8 cellular contexts compared by ENCODE assay signal in genomic region chr1:244047739-244048565, GRCh38. TPM values are rescaled to one million over a fixed set of nuclear protein-coding genes. Genes with fewer than 3 reads are reported as not detected.
DNase-seq lines count a peak whose midpoint lies in the region; ATAC-seq and TF ChIP-seq lines count a peak whose summit lies in the region.

No MANE protein-coding gene starts in this region.

- no peaks in the 10 kb centered on the region for H3K27me3 ChIP-seq in kidney epithelial cell (ENCODE audit: control insufficient read depth, insufficient read depth, low read length)

- ATAC-seq in HG03432 (IDR thresholded peaks at IDR 0.05; ENCODE audit: unreplicated experiment): peak; percentile 80

- DNase-seq in Ammon's horn (ENCODE audit: low spot score): peak; percentile 99
- DNase-seq in NCI-H460 (ENCODE audit: extremely low read depth, low read depth): peak; percentile 99
- peak; percentile 97 for DNase-seq in activated CD4-positive, alpha-beta T cell treated with anti-CD3 and anti-CD28 coated beads for 1 hour
- DNase-seq in cerebellum (ENCODE audit: low spot score): peak; percentile 98
- DNase-seq in kidney epithelial cell (ENCODE audit: low read depth): peak; percentile 90
- peak; percentile 98 for DNase-seq in stimulated activated CD4-positive, alpha-beta T cell treated with anti-CD3 and anti-CD28 coated beads, Interleukin-15, amount 100 ng/mL, for 24 hours

- H3K36me3 ChIP-seq in kidney epithelial cell (ENCODE audit: control insufficient read depth, insufficient read depth, low read length): no peaks in the 10 kb centered on the region

- TF ChIP-seq POLR2A in GM19193 (IDR thresholded peaks at IDR 0.05; ENCODE audit: extremely low read depth, insufficient read depth, insufficient read length): peak; percentile 91

- TF ChIP-seq CTCF in kidney epithelial cell (IDR thresholded peaks at IDR 0.05; ENCODE audit: insufficient read depth, low read length, poor library complexity, severe bottlenecking): no peak

- peak overlapping the region; percentile 95 for H3K4me3 ChIP-seq in kidney epithelial cell (ENCODE audit: low read depth, low read length)

RNA-seq across cellular contexts. Expression of gene ZBTB18, which starts 3.1 kb away (rescaled TPM):
- 8.9 and 9.7 TPM in 2 replicates for total RNA-seq in NCI-H460 (2014; rRNA removed; shearing (Covaris generic))
- polyA plus RNA-seq in NCI-H460 (2014; cell fraction: nucleus; rRNA removed): 5.4 and 12.9 TPM in 2 replicates
- total RNA-seq in cerebellum (228 TPM), kidney epithelial cell (7.9 and 8.7 TPM in 2 replicates)

Comparison
In these comparisons a context has a peak if more than half of its experiments do, and no peak if none do; other contexts are left out.
1. Peak in every context shown above with its lines: DNase-seq, ATAC-seq and H3K4me3 ChIP-seq.
2. RNA of gene ZBTB18, which starts 3.1 kb away (total RNA-seq): 228 TPM in cerebellum (single experiment); 8.9 to 9.7 TPM in NCI-H460 and 7.9 to 8.7 TPM in kidney epithelial cell; every median in the first group is over 10 times any median in the second.